Comparison of ENCODE assay signal across 8 cellular contexts in the genomic region with DNA sequence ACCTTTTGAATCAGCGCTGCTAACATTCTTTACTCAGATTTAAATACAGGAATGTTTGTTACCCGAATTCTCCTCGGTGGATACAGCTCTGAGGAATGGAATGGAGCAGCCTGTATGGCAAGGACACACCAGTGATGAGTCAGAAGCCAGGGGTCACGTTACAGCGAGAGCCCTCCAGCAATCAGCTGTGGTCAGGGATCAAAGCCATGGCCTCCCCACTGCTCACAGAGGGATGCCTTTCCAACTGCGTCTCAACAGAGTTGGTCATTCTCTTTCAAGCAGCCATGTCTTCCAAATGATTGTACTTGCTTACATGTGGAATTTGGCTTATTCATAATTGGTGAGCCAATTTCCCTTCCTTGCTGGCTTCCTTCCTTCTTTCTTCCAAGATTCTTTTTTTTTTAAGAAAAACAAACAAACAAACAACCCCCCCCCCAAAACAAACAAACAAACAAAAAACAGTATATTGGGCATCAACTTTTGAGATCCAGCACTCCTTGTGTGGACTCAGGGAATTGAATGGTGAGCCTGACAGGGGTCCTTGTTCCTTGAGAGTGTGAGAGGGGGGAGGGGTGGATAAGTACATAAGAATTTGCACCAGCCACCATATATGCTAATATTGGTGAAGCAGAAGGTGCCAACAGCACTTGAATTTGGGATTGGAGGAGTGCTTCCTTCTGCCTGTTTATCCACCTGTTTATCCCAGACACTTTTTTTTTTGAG.
DNase-seq lines count a peak whose midpoint lies in the region; ATAC-seq, FAIRE-seq and TF ChIP-seq lines count a peak whose summit lies in the region.
"Had no signal": no experiment of that assay in that cellular context is flagged by ENCODE, and none has a peak within 500 bp of the region (broad histone marks: within the 10 kb centered on the region; RNA-seq: fewer than 3 reads in every experiment).

No MANE protein-coding gene starts in this region.

- TF ChIP-seq CTCF in body of pancreas (IDR thresholded peaks at IDR 0.05) (no peak), tibial nerve (IDR thresholded peaks at IDR 0.05) (no peak)

- TF ChIP-seq POLR2A in body of pancreas (IDR thresholded peaks at IDR 0.05) (no peak), tibial nerve (IDR thresholded peaks at IDR 0.05) (no peak)

- H3K4me3 ChIP-seq in body of pancreas, result no peak overlapping the region
- H3K4me3 ChIP-seq in tibial nerve, result no peak overlapping the region

- 65 to 76% methylated on average over 6 of the region's 6 CpGs for WGBS in body of pancreas, 2 donors
- 22 to 55% methylated on average over 6 of the region's 6 CpGs for WGBS in tibial nerve, 2 donors

- H3K27me3 ChIP-seq in body of pancreas, result no peaks in the 10 kb centered on the region
- H3K27me3 ChIP-seq in tibial nerve, result no peaks in the 10 kb centered on the region

- DNase-seq in HTR-8/SVneo (ENCODE audit: insufficient read length, low spot score), result peak; percentile 86
- DNase-seq in body of pancreas, result peak; percentile 24 to 63 (median 34)
- DNase-seq in iPS-NIHi7 (ENCODE audit: extremely low spot score), result peak; percentile 90
- peak; percentile 50 to 76 for DNase-seq in tibial nerve (ENCODE audit: low spot score in 2 of 2)
- DNase-seq in C1 segment of cervical spinal cord (lab: John Stamatoyannopoulos, UW), result no peak
- DNase-seq in NAMALWA (ENCODE audit: low spot score), result no peak
- no peak for DNase-seq in CD1c-positive myeloid dendritic cell (ENCODE audit: extremely low spot score)
- DNase-seq: activated CD4-positive, alpha-beta memory T cell treated with anti-CD3 and anti-CD28 coated beads, Interleukin-2, amount 10 ng/mL, durations not matched to agents 7 days and 5 days had no signal

- peak; percentile 75 for FAIRE-seq in HTR-8/SVneo (lab: Jason Lieb, UNC)

- TF ChIP-seq EP300 in tibial nerve (IDR thresholded peaks at IDR 0.05), result peak in 1 of 2 donors; percentile 75

- H3K4me1 ChIP-seq in body of pancreas, result no peaks in the 10 kb centered on the region
- peaks cover 0 to 34% (median 16%) of the 10 kb centered on the region in 4 donors for H3K4me1 ChIP-seq in tibial nerve

- no peak overlapping the region for H3K27ac ChIP-seq in body of pancreas
- H3K27ac ChIP-seq in tibial nerve, result peak overlapping the region in 3 of 4 donors; percentile 5 to 69 (median 58)

- H3K9me3 ChIP-seq in body of pancreas (no peaks in the 10 kb centered on the region), tibial nerve (peaks cover 0 to 4% (median 0%) of the 10 kb centered on the region in 4 donors)

- intact Hi-C loops in body of pancreas (cut with DNase I), result no loop called here

- H3K36me3 ChIP-seq in body of pancreas (replicated peaks in 1 of 2; ENCODE audit: insufficient read depth in 1 of 2, low read depth in 2 of 2) (no peaks in the 10 kb centered on the region), tibial nerve (no peaks in the 10 kb centered on the region)

- peak; percentile 56 for ATAC-seq in body of pancreas

Comparison
In these comparisons a context has a peak if more than half of its experiments do, and no peak if none do; other contexts are left out.
1. DNase-seq: peak in HTR-8/SVneo (single experiment), body of pancreas (4 of 4), iPS-NIHi7 (single experiment) and tibial nerve (2 of 2); none in C1 segment of cervical spinal cord (0 of 14), NAMALWA (single experiment) and CD1c-positive myeloid dendritic cell (single experiment).
2. H3K27ac ChIP-seq: peak in tibial nerve (3 of 4); none in body of pancreas (0 of 4).